8 cellular contexts compared by ENCODE assay signal in genomic region chr12:76084277-76085158, GRCh38. TPM values are rescaled to one million over a fixed set of nuclear protein-coding genes. Genes with fewer than 3 reads are reported as not detected.
DNase-seq lines count a peak whose midpoint lies in the region; ATAC-seq and TF ChIP-seq lines count a peak whose summit lies in the region.

Gene NAP1L1 (minus strand): TSS chr12:76084685. CDS start chr12:76074219, 10,466 bp downstream.

- H3K4me2 ChIP-seq in PC-3 (ENCODE audit: low read length): peak within 1 kb of the TSS; percentile 83

- intact Hi-C loops in PC-3 (cut with micrococcal nuclease): loop anchor here (1.0 to 10.0 kb wide), 5 partner anchors 47 to 373 kb away; no protein-coding TSS in a partner anchor

- H3K9ac ChIP-seq in PC-3 (ENCODE audit: low read length) (peak within 1 kb of the TSS; percentile 99), mucosa of stomach (ENCODE audit: low read length) (peak within 1 kb of the TSS; percentile 90)

- no peak for TF ChIP-seq CTCF in PC-3 (conservative IDR thresholded peaks at IDR 0.05; ENCODE audit: low read depth, low read length)

- TF ChIP-seq POLR2A in erythroblast (IDR thresholded peaks at IDR 0.05; ENCODE audit: low read length): peak; percentile 85

- POLR2A ChIA-PET in PC-3 (lab: Charles Lee; ENCODE audit: unreplicated experiment): interaction anchor here (0.7 to 0.8 kb wide), 2 partner anchors 11 to 577 kb away, joined by 4 to 9 read pairs; no protein-coding TSS in a partner anchor

- H3K4me1 ChIP-seq in PC-3 (ENCODE audit: insufficient read depth, low read length): peaks cover 31% of the 10 kb centered on the region
- H3K4me1 ChIP-seq in mucosa of stomach (ENCODE audit: control insufficient read depth, insufficient read depth, low read length): peaks cover 6% of the 10 kb centered on the region

- H4K20me1 ChIP-seq in PC-3 (ENCODE audit: low read length): peaks cover 42% of the 10 kb centered on the region

- H3K27ac ChIP-seq in PC-3 (ENCODE audit: low read length): peak within 1 kb of the TSS; percentile 76

- H3K36me3 ChIP-seq in PC-3 (ENCODE audit: low read depth, low read length) (peaks cover 29% of the 10 kb centered on the region), mucosa of stomach (ENCODE audit: control insufficient read depth, insufficient read depth, low read length) (no peaks in the 10 kb centered on the region)

- no peaks in the 10 kb centered on the region for H3K27me3 ChIP-seq in PC-3 (ENCODE audit: low read length)
- no peaks in the 10 kb centered on the region for H3K27me3 ChIP-seq in mucosa of stomach (ENCODE audit: control insufficient read depth, insufficient read depth, low read length)

- H2AFZ ChIP-seq in PC-3 (ENCODE audit: low read length): peak within 1 kb of the TSS; percentile 95

- peak; percentile 94 for DNase-seq in DMS114 treated with DMSO at 0.1 percent for 48 hours (lab: John Stamatoyannopoulos, UW; ENCODE audit: unreplicated experiment)
- peak; percentile 98 for DNase-seq in PC-3
- peak; percentile 96 for DNase-seq in activated T-cell treated with anti-CD3 and anti-CD28 coated beads, Interleukin-2, amount 50 U/mL, for 1 hour
- peak; percentile 96 to 97 for DNase-seq in erythroblast (lab: John Stamatoyannopoulos, UW)
- peak; percentile 93 to 96 for DNase-seq in stimulated activated CD8-positive, alpha-beta memory T cell treated with anti-CD3 and anti-CD28 coated beads, Interleukin-7, amount 100 ng/mL, for 1 hour (ENCODE audit: low read depth in 2 of 2)

- H3K9me3 ChIP-seq in PC-3 (ENCODE audit: low read length) (no peaks in the 10 kb centered on the region), mucosa of stomach (ENCODE audit: control insufficient read depth, low read length) (no peaks in the 10 kb centered on the region)

- CTCF ChIA-PET in PC-3 (lab: Charles Lee): no interaction called here

- H3K4me3 ChIP-seq in PC-3 (ENCODE audit: low read length) (peak within 1 kb of the TSS; percentile 93), mucosa of stomach (ENCODE audit: low read length) (peak within 1 kb of the TSS; percentile 83)

- TF ChIP-seq EP300 in Ishikawa (IDR thresholded peaks at IDR 0.05; ENCODE audit: borderline replicate concordance): no peak

- peak; percentile 94 for ATAC-seq in GM21576 (IDR thresholded peaks at IDR 0.05; ENCODE audit: unreplicated experiment)
- peak; percentile 89 for ATAC-seq in PC-3

- BruUV-seq in PC-3 (replicated peaks; lab: Mats Ljungman, UMichigan): no TSS peak

- peaks cover 49% of the 10 kb centered on the region for H3K79me2 ChIP-seq in PC-3 (ENCODE audit: low read length)

- H3K9me2 ChIP-seq in PC-3 (replicated peaks; ENCODE audit: low read length): no peaks in the 10 kb centered on the region

- no peaks in the 10 kb centered on the region for H3F3A ChIP-seq in PC-3 (ENCODE audit: low read length, unreplicated experiment)

- TF ChIP-seq RAD21 in Ishikawa (IDR thresholded peaks at IDR 0.05; ENCODE audit: low read depth): 0 out of 2 replicates have a peak, but pooled peaks have one; percentile 11

TF ChIP-seq in Ishikawa, 13 proteins besides CTCF, POLR2A, EP300 and RAD21:
- TF ChIP-seq TEAD4 (IDR thresholded peaks at IDR 0.05) (no peak), ZBTB7A (IDR thresholded peaks at IDR 0.05; ENCODE audit: low read depth) (no peak), YY1 (IDR thresholded peaks at IDR 0.05; ENCODE audit: low read depth) (peak; percentile 12; the same call in 1 of the 2 replicates), TAF1 (IDR thresholded peaks at IDR 0.05; ENCODE audit: low read depth) (peak; percentile 82), CREB1 (IDR thresholded peaks at IDR 0.05; ENCODE audit: low read depth) (no peak), MAX (IDR thresholded peaks at IDR 0.05) (peak; percentile 36; the same call in 1 of the 2 replicates), CEBPB (IDR thresholded peaks at IDR 0.05) (no peak)

RNA-seq across cellular contexts. Expression of gene NAP1L1, which starts in this region (rescaled TPM):
- 200 and 247 TPM in 2 replicates for total RNA-seq in PC-3 (2014; rRNA removed)

Comparison
In these comparisons a context has a peak if more than half of its experiments do, and no peak if none do; other contexts are left out.
1. Peak in every context shown above with its lines: DNase-seq, ATAC-seq, H3K4me3 ChIP-seq and H3K27ac ChIP-seq.